In genomic region chr16:11004957-11005610, GRCh38 we compare ENCODE assay signal across 11 cellular contexts.
A peak's percentile ranks its signal among the peaks of the same experiment; 100 is the strongest.
DNase-seq lines count a peak whose midpoint lies in the region; ATAC-seq, FAIRE-seq and TF ChIP-seq lines count a peak whose summit lies in the region.
"Had no signal": no experiment of that assay in that cellular context is flagged by ENCODE, and none has a peak within 500 bp of the region (broad histone marks: within the 10 kb centered on the region; RNA-seq: fewer than 3 reads in every experiment).

No MANE protein-coding gene starts in this region.

- H3K27me3 ChIP-seq in SJCRH30: no peaks in the 10 kb centered on the region
- no peaks in the 10 kb centered on the region for H3K27me3 ChIP-seq in skeletal muscle satellite cell (ENCODE audit: control insufficient read depth, insufficient read depth, low read length)
- H3K27me3 ChIP-seq in effector memory CD4-positive, alpha-beta T cell (replicated peaks; ENCODE audit: control insufficient read depth, insufficient read depth, low read length, poor library complexity, severe bottlenecking): no peaks in the 10 kb centered on the region

- H3K4me1 ChIP-seq in SJCRH30: peaks cover 13% of the 10 kb centered on the region
- peaks cover 36% of the 10 kb centered on the region for H3K4me1 ChIP-seq in skeletal muscle satellite cell (ENCODE audit: control insufficient read depth, insufficient read depth, low read length)
- H3K4me1 ChIP-seq in effector memory CD4-positive, alpha-beta T cell (ENCODE audit: control insufficient read depth, insufficient read depth, low read length, poor library complexity, severe bottlenecking): no peaks in the 10 kb centered on the region

- no peak for TF ChIP-seq POLR2A in H54 (IDR thresholded peaks at IDR 0.05; ENCODE audit: low read depth, low read length)

- peak overlapping the region; percentile 25 for H3K27ac ChIP-seq in SJCRH30
- no peak overlapping the region for H3K27ac ChIP-seq in effector memory CD4-positive, alpha-beta T cell (ENCODE audit: insufficient read depth, low read length, poor library complexity, severe bottlenecking)

- DNase-seq in H54 (ENCODE audit: insufficient read length, low spot score): peak; percentile 28
- no peak for DNase-seq in SJCRH30
- peak; percentile 11 for DNase-seq in fibroblast of gingiva (ENCODE audit: low read depth)
- DNase-seq in effector memory CD4-positive, alpha-beta T cell: no peak
- no peak for DNase-seq in COLO668 (lab: John Stamatoyannopoulos, UW; ENCODE audit: unreplicated experiment)
- DNase-seq: aorta; H9; stimulated activated naive CD4-positive, alpha-beta T cell had no signal

- H3K9me3 ChIP-seq in SJCRH30 (replicated peaks) (no peaks in the 10 kb centered on the region), skeletal muscle satellite cell (replicated peaks; ENCODE audit: low read length) (no peaks in the 10 kb centered on the region)
- H3K9me3 ChIP-seq in effector memory CD4-positive, alpha-beta T cell (ENCODE audit: control insufficient read depth, low read length): no peaks in the 10 kb centered on the region

- H3K4me2 ChIP-seq in skeletal muscle satellite cell (ENCODE audit: low read length): peak overlapping the region; percentile 57

- ATAC-seq in GM18870 (IDR thresholded peaks at IDR 0.05; ENCODE audit: unreplicated experiment): no peak

- FAIRE-seq in H54 (lab: Jason Lieb, UNC): peak; percentile 33
- FAIRE-seq: D721Med had no signal

- H3K36me3 ChIP-seq in SJCRH30: no peaks in the 10 kb centered on the region
- peaks cover 3% of the 10 kb centered on the region for H3K36me3 ChIP-seq in skeletal muscle satellite cell (ENCODE audit: insufficient read depth, low read length)
- H3K36me3 ChIP-seq in effector memory CD4-positive, alpha-beta T cell (ENCODE audit: control insufficient read depth, insufficient read depth, low read length): peaks cover 28% of the 10 kb centered on the region

- H3K9ac ChIP-seq in skeletal muscle satellite cell (ENCODE audit: low read depth, low read length): peak overlapping the region; percentile 59

- H3K4me3 ChIP-seq in SJCRH30: no peak overlapping the region
- no peak overlapping the region for H3K4me3 ChIP-seq in skeletal muscle satellite cell (ENCODE audit: low read length)
- no peak overlapping the region for H3K4me3 ChIP-seq in effector memory CD4-positive, alpha-beta T cell (ENCODE audit: insufficient read depth, low read depth, low read length, poor library complexity, severe bottlenecking)

Comparison
In these comparisons a context has a peak if more than half of its experiments do, and no peak if none do; other contexts are left out.
1. DNase-seq: peak in H54 (single experiment) and fibroblast of gingiva (single experiment); none in SJCRH30 (0 of 2), effector memory CD4-positive, alpha-beta T cell (0 of 3) and COLO668 (single experiment).